Comparison of ENCODE assay signal across 16 cellular contexts in genomic region chr7:40047661-40048060, GRCh38.
DNase-seq lines count a peak whose midpoint lies in the region; ATAC-seq and TF ChIP-seq lines count a peak whose summit lies in the region.
"Had no signal": no experiment of that assay in that cellular context is flagged by ENCODE, and none has a peak within 500 bp of the region (broad histone marks: within the 10 kb centered on the region; RNA-seq: fewer than 3 reads in every experiment).

No MANE protein-coding gene starts in this region.

- no peak for ATAC-seq in HG03097 (IDR thresholded peaks at IDR 0.05; ENCODE audit: low FRiP score, unreplicated experiment)
- ATAC-seq in aorta (ENCODE audit: low FRiP score), result no peak
- ATAC-seq: naive thymus-derived CD8-positive, alpha-beta T cell; stimulated activated naive CD8-positive, alpha-beta T cell treated with anti-CD3 and anti-CD28 coated beads, Interleukin-15, Interleukin-2, amounts not matched to agents 100 U/mL and 50 U/mL, for 24 hours had no signal

- H2AFZ ChIP-seq in hepatocyte, result no peak overlapping the region

- no peaks in the 10 kb centered on the region for H3K27me3 ChIP-seq in hepatocyte
- no peaks in the 10 kb centered on the region for H3K27me3 ChIP-seq in aorta (ENCODE audit: control insufficient read depth in 1 of 2, insufficient read depth in 2 of 2, low read length in 1 of 2)
- H3K27me3 ChIP-seq: right atrium auricular region had no signal

- no peak for TF ChIP-seq CTCF in GM12865 (IDR thresholded peaks at IDR 0.05; ENCODE audit: insufficient read depth, low read depth, low read length, missing control alignments)
- TF ChIP-seq CTCF in RWPE1 (conservative IDR thresholded peaks at IDR 0.05; ENCODE audit: low read depth), result peak; percentile 33
- peak; percentile 34 for TF ChIP-seq CTCF in hepatocyte (IDR thresholded peaks at IDR 0.05; ENCODE audit: poor library complexity)

- H3K9me3 ChIP-seq in hepatocyte (ENCODE audit: low read depth) (no peaks in the 10 kb centered on the region), aorta (ENCODE audit: control insufficient read depth, low read length) (no peaks in the 10 kb centered on the region)
- H3K9me3 ChIP-seq: right atrium auricular region had no signal

- WGBS in hepatocyte (ENCODE audit: low lambda C conversion rate, missing lambda C conversion rate), result 60% methylated on average over 1 of the region's 1 CpG
- WGBS in aorta, 2 donors, result 88 to 94% methylated on average over 1 of the region's 1 CpG

- no peak overlapping the region for H3K4me3 ChIP-seq in GM12865 (ENCODE audit: low read depth, low read length)
- no peak overlapping the region for H3K4me3 ChIP-seq in hepatocyte
- no peak overlapping the region for H3K4me3 ChIP-seq in aorta (ENCODE audit: low read length in 2 of 2)
- H3K4me3 ChIP-seq: right atrium auricular region, SK-N-MC had no signal

- H3K4me1 ChIP-seq in hepatocyte (ENCODE audit: insufficient read depth) (no peaks in the 10 kb centered on the region), aorta (ENCODE audit: control insufficient read depth in 1 of 2, insufficient read depth in 2 of 2, low read length in 2 of 2) (no peaks in the 10 kb centered on the region)
- H3K4me1 ChIP-seq: right atrium auricular region had no signal

- no peak overlapping the region for H3K27ac ChIP-seq in RWPE1
- no peak overlapping the region for H3K27ac ChIP-seq in hepatocyte
- H3K27ac ChIP-seq in aorta (ENCODE audit: low read depth in 1 of 2, low read length in 2 of 2), result no peak overlapping the region
- H3K27ac ChIP-seq: right atrium auricular region, SK-N-MC had no signal

- intact Hi-C loops in aorta (cut with DNase I), result no loop called here

- peaks cover 3% of the 10 kb centered on the region for H4K20me1 ChIP-seq in hepatocyte (ENCODE audit: insufficient read depth, poor library complexity, severe bottlenecking)

- H3K4me2 ChIP-seq in hepatocyte, result no peak overlapping the region

- DNase-seq in ACHN, result peak; percentile 28
- peak; percentile 5 for DNase-seq in GM12865 (ENCODE audit: low read depth)
- DNase-seq in RWPE1 (ENCODE audit: low spot score), result no peak
- no peak for DNase-seq in hepatocyte (ENCODE audit: low spot score)
- no peak for DNase-seq in stimulated activated naive CD4-positive, alpha-beta T cell (lab: John Stamatoyannopoulos, UW)
- DNase-seq in NCI-H2227 (lab: John Stamatoyannopoulos, UW; ENCODE audit: unreplicated experiment), result no peak
- DNase-seq in aorta, result no peak
- DNase-seq: activated CD4-positive, CD25-positive, alpha-beta regulatory T cell treated with anti-CD3 and anti-CD28 coated beads, Interleukin-2, amount 50 U/mL, for 72 hours; activated T-cell treated with anti-CD3 and anti-CD28 coated beads, Interleukin-2, amount 50 U/mL, for 1 hour; CD4-positive, alpha-beta memory T cell; naive thymus-derived CD8-positive, alpha-beta T cell; NCI-H69; stimulated activated naive CD8-positive, alpha-beta T cell treated with anti-CD3 and anti-CD28 coated beads, Interleukin-15, Interleukin-2, amounts not matched to agents 100 U/mL and 50 U/mL, for 24 hours had no signal

- in situ Hi-C loops in ACHN (cut with HindIII; ENCODE audit: low pct_ligation_motif_present, low pct_unique_long_range_greater_than_20kb, low sequenced_read_pairs), result no loop called here

- peaks cover 9% of the 10 kb centered on the region for H3K79me2 ChIP-seq in hepatocyte

- CTCF ChIA-PET in RWPE1 (lab: Yijun Ruan, JAX), result interaction anchor here (0.6 to 1.3 kb wide), 3 partner anchors 21 to 153 kb away, joined by 3 read pairs; no protein-coding TSS in a partner anchor

- no peaks in the 10 kb centered on the region for H3K9me2 ChIP-seq in hepatocyte (replicated peaks; ENCODE audit: insufficient read depth)

- H3K36me3 ChIP-seq in hepatocyte (replicated peaks; ENCODE audit: insufficient read depth, low read depth) (no peaks in the 10 kb centered on the region), aorta (ENCODE audit: control insufficient read depth in 1 of 2, insufficient read depth in 2 of 2, low read length in 1 of 2) (no peaks in the 10 kb centered on the region)

- POLR2A ChIA-PET in RWPE1 (lab: Yijun Ruan, JAX; ENCODE audit: low non-redundant PET), result no interaction called here

Comparison
In these comparisons a context has a peak if more than half of its experiments do, and no peak if none do; other contexts are left out.
1. DNase-seq: peak in ACHN (single experiment) and GM12865 (single experiment); none in RWPE1 (single experiment), hepatocyte (single experiment), stimulated activated naive CD4-positive, alpha-beta T cell (0 of 6), NCI-H2227 (single experiment) and aorta (0 of 2).